ENCODE assay signal across 8 cellular contexts in genomic region chr10:26681895-26682294, GRCh38. TPM values are rescaled to one million over a fixed set of nuclear protein-coding genes. Genes with fewer than 3 reads are reported as not detected.
DNase-seq lines count a peak whose midpoint lies in the region; ATAC-seq, FAIRE-seq and TF ChIP-seq lines count a peak whose summit lies in the region.
"Not testable (repeated sequence)": the region's sequence is repeated elsewhere in the genome, so short reads cannot be mapped to it uniquely, and the experiment has no call there.

No MANE protein-coding gene starts in this region.

- H3K4me1 Mint-ChIP-seq in CD14-positive monocyte = peaks cover 26% of the 10 kb centered on the region
- peaks cover 23% of the 10 kb centered on the region for H3K4me1 Mint-ChIP-seq in stimulated activated naive CD8-positive, alpha-beta T cell treated with anti-CD3 and anti-CD28 coated beads, Interleukin-15, Interleukin-2, amounts not matched to agents 100 ng/mL and 50 ng/mL, for 24 hours (ENCODE audit: low read depth)

- H3K27me3 Mint-ChIP-seq in CD14-positive monocyte (ENCODE audit: low read depth in 3 of 3); stimulated activated naive CD8-positive, alpha-beta T cell treated with anti-CD3 and anti-CD28 coated beads, Interleukin-15, Interleukin-2, amounts not matched to agents 100 ng/mL and 50 ng/mL, for 24 hours: not testable (repeated sequence)

- not testable (repeated sequence) for H3K4me1 ChIP-seq in GM12878 (ENCODE audit: control insufficient read depth, insufficient read depth, low read length); fibroblast of lung (ENCODE audit: control insufficient read depth, extremely low read depth, insufficient read depth, low read length)

- H3K9ac ChIP-seq in GM12878 (ENCODE audit: control insufficient read depth, insufficient read depth, low read length); fibroblast of lung (ENCODE audit: insufficient read depth, low read length): not testable (repeated sequence)

- not testable (repeated sequence) for H3K36me3 Mint-ChIP-seq in CD14-positive monocyte; stimulated activated naive CD8-positive, alpha-beta T cell treated with anti-CD3 and anti-CD28 coated beads, Interleukin-15, Interleukin-2, amounts not matched to agents 100 ng/mL and 50 ng/mL, for 24 hours (ENCODE audit: low read depth)

- not testable (repeated sequence) for H3K27ac ChIP-seq in GM12878 (ENCODE audit: control insufficient read depth, insufficient read depth); fibroblast of lung (ENCODE audit: insufficient read depth, low read length)

- not testable (repeated sequence) for TF ChIP-seq EP300 in GM12878 (IDR thresholded peaks at IDR 0.05; ENCODE audit: borderline replicate concordance in 1 of 2, control insufficient read depth in 1 of 2, low read depth in 2 of 2, low read length in 2 of 2)

- FAIRE-seq in GM19239 (lab: Jason Lieb, UNC) (peak; percentile 78), GM12878 (lab: Jason Lieb, UNC) (peak; percentile 35)

- BruUV-seq in GM12878 (replicated peaks; lab: Mats Ljungman, UMichigan) = not testable (repeated sequence)

- TF ChIP-seq POLR2A in GM12878 (IDR thresholded peaks at IDR 0.05; ENCODE audit: low read depth, low read length) = not testable (repeated sequence)

- not testable (repeated sequence) for H3K9me3 Mint-ChIP-seq in CD14-positive monocyte; stimulated activated naive CD8-positive, alpha-beta T cell treated with anti-CD3 and anti-CD28 coated beads, Interleukin-15, Interleukin-2, amounts not matched to agents 100 ng/mL and 50 ng/mL, for 24 hours

- CTCF ChIA-PET in GM12878 (lab: Yijun Ruan, JAX) = interaction anchor here (1.4 to 3.2 kb wide), 3 partner anchors 15 to 200 kb away, joined by 4 to 15 read pairs (median 6); no protein-coding TSS in a partner anchor

- H4K20me1 ChIP-seq in GM12878 (ENCODE audit: control insufficient read depth, insufficient read depth); fibroblast of lung (ENCODE audit: control insufficient read depth, extremely low read depth, insufficient read depth, low read length): not testable (repeated sequence)

- not testable (repeated sequence) for H3K27me3 ChIP-seq in MG63; GM12878 (replicated peaks in 1 of 2; ENCODE audit: control insufficient read depth in 2 of 2, insufficient read depth in 2 of 2, low read length in 1 of 2); fibroblast of lung (ENCODE audit: control insufficient read depth, insufficient read depth, low read length)

- H3K4me2 ChIP-seq in GM12878 (ENCODE audit: control insufficient read depth, insufficient read depth); fibroblast of lung (ENCODE audit: extremely low read depth, insufficient read depth, low read length): not testable (repeated sequence)

- peak overlapping the region; percentile 10 to 86 (median 55) for H3K27ac Mint-ChIP-seq in CD14-positive monocyte
- peak overlapping the region; percentile 42 for H3K27ac Mint-ChIP-seq in stimulated activated naive CD8-positive, alpha-beta T cell treated with anti-CD3 and anti-CD28 coated beads, Interleukin-15, Interleukin-2, amounts not matched to agents 100 ng/mL and 50 ng/mL, for 24 hours

- WGBS in GM12878 (ENCODE audit: insufficient coverage, insufficient replicate concordance, low lambda C conversion rate, missing lambda C conversion rate) = 22% methylated on average over 3 of the region's 3 CpGs

- DNase-seq in CD14-positive monocyte (ENCODE audit: low spot score) (peak; percentile 54), MG63 (peak; percentile 79), fibroblast of lung (ENCODE audit: low read depth in 2 of 2) (peak; percentile 56 to 70)
- DNase-seq in GM19239 (ENCODE audit: insufficient read length, low spot score); GM12878 (ENCODE audit: low read depth, low spot score); left colon: not testable (repeated sequence)

- ATAC-seq in SK-N-SH treated with all-trans-retinoic acid at 6 μM for 48 hours (peak; percentile 91), left colon (peak; percentile 79)
- not testable (repeated sequence) for ATAC-seq in GM12878

- POLR2A ChIA-PET in GM12878 (lab: Charles Lee) = not testable (repeated sequence)

- peak overlapping the region in 1 of 2 donors; percentile 71 for H3K4me3 Mint-ChIP-seq in CD14-positive monocyte
- not testable (repeated sequence) for H3K4me3 Mint-ChIP-seq in stimulated activated naive CD8-positive, alpha-beta T cell treated with anti-CD3 and anti-CD28 coated beads, Interleukin-15, Interleukin-2, amounts not matched to agents 100 ng/mL and 50 ng/mL, for 24 hours

- in situ Hi-C loops in GM12878 (cut with MboI) = not testable (repeated sequence)

- SMC1A ChIA-PET in GM12878 (lab: Charles Lee; ENCODE audit: uncharacterized antibody, unreplicated experiment) = interaction anchor here (1.5 to 4.7 kb wide), 2 partner anchors 200 to 347 kb away, joined by 5 to 25 read pairs; no protein-coding TSS in a partner anchor

- H2AFZ ChIP-seq in GM12878 (ENCODE audit: control insufficient read depth, low read depth, low read length); fibroblast of lung (ENCODE audit: low read length): not testable (repeated sequence)

- RAD21 ChIA-PET in GM12878 (lab: Charles Lee; ENCODE audit: unreplicated experiment) = interaction anchor here (2.0 kb wide), 1 partner anchor 199 kb away, joined by 6 read pairs; no protein-coding TSS in a partner anchor

- not testable (repeated sequence) for TF ChIP-seq CTCF in CD14-positive monocyte (IDR thresholded peaks at IDR 0.05); GM12878 (IDR thresholded peaks at IDR 0.05 in 2 of 3, conservative IDR thresholded peaks at IDR 0.05 in 1 of 3; ENCODE audit: control insufficient read depth in 2 of 3, extremely low read depth in 1 of 3, insufficient read depth in 1 of 3, low read depth in 3 of 3, low read length in 3 of 3); fibroblast of lung (conservative IDR thresholded peaks at IDR 0.05 in 1 of 2, IDR thresholded peaks at IDR 0.05 in 1 of 2; ENCODE audit: low read depth in 1 of 2, low read length in 2 of 2)

- not testable (repeated sequence) for H3K9me3 ChIP-seq in MG63; GM12878 (replicated peaks; ENCODE audit: control insufficient read depth, insufficient read depth, low read length); fibroblast of lung (ENCODE audit: control insufficient read depth, insufficient read depth, low read depth, low read length)

- not testable (repeated sequence) for H3K36me3 ChIP-seq in MG63; GM12878 (ENCODE audit: control insufficient read depth in 2 of 2, insufficient read depth in 2 of 2, low read length in 1 of 2); fibroblast of lung (ENCODE audit: control insufficient read depth, insufficient read depth, low read length)

- not testable (repeated sequence) for TF ChIP-seq RAD21 in GM12878 (IDR thresholded peaks at IDR 0.05; ENCODE audit: insufficient read depth, low read depth, low read length)

- not testable (repeated sequence) for H3K4me3 ChIP-seq in MG63; GM12878; fibroblast of lung (replicated peaks in 1 of 4; ENCODE audit: control extremely low read depth in 1 of 4, insufficient read depth in 1 of 4, low read depth in 3 of 4, low read length in 4 of 4)

- intact Hi-C loops in CD14-positive monocyte (cut with micrococcal nuclease); GM12878 (cut with micrococcal nuclease; ENCODE audit: unreplicated experiment); left colon (cut with DNase I, micrococcal nuclease): not testable (repeated sequence)

- not testable (repeated sequence) for H3K79me2 ChIP-seq in GM12878 (ENCODE audit: control insufficient read depth, insufficient read depth, low read length); fibroblast of lung (ENCODE audit: control insufficient read depth, insufficient read depth, low read length)

RNA-seq across cellular contexts. Expression of gene PDSS1, which starts 15.6 kb away (rescaled TPM):
- polyA plus RNA-seq in CD14-positive monocyte (10 to 100 TPM; 12.6 to 13.1 TPM), GM12878 (2011; rRNA removed) (46.4 and 47.9 TPM in 2 replicates), GM12878 (2014; fragmentation: Illumina TruSeq; extraction: Trizol) (38.2 and 50.6 TPM in 2 replicates), GM12878 (2014; fragmentation: Nextera tagmentation; extraction: Ambion mirVana) (10 to 100 TPM; 12.2 to 23.5 TPM), GM12878 (2014; rRNA removed) (40.0 and 45.9 TPM in 2 replicates), GM12878 (2016; fragmentation: Nextera tagmentation; extraction: Ambion mirVana) (10 to 100 TPM; 41.0 to 48.2 TPM), fibroblast of lung (11.1 and 16.5 TPM in 2 replicates)
- 15.0 and 18.1 TPM in 2 replicates for total RNA-seq in MG63 (2014; rRNA removed; shearing (Covaris generic); ENCODE audit: low replicate concordance)
- 35.8 and 37.0 TPM in 2 replicates for total RNA-seq in GM12878 (2013; cell fraction: nucleolus; rRNA removed)
- total RNA-seq in GM12878 (2014; rRNA removed) (33.6 and 38.2 TPM in 2 replicates), GM12878 (2014; rRNA removed; fragmentation: Illumina TruSeq; extraction: Trizol) (26.6 and 30.1 TPM in 2 replicates), GM12878 (2021) (23.9 and 25.4 TPM in 2 replicates), fibroblast of lung (1.8 and 3.1 TPM in 2 replicates), left colon (10 to 100 TPM; 20.3 to 34.3 TPM)
- polyA plus RNA-seq in GM12878 (2011; ENCODE audit: low read depth) = 11.2 TPM
- 29.2 and 30.5 TPM in 2 replicates for polyA plus RNA-seq in GM12878 (2011; cell fraction: cytosol; rRNA removed)
- polyA plus RNA-seq in GM12878 (2011; cell fraction: nucleus; rRNA removed) = 47.3 and 62.4 TPM in 2 replicates
- 9.5 and 10.3 TPM in 2 replicates for polyA plus RNA-seq in GM12878 (2012)
- polyA minus RNA-seq in GM12878 (2011; rRNA and poly(A)+ RNA removed) = 34.1 and 36.5 TPM in 2 replicates
- polyA minus RNA-seq in GM12878 (2011; cell fraction: cytosol; rRNA and poly(A)+ RNA removed) = 9.5 and 10.4 TPM in 2 replicates
- 18.0 and 26.7 TPM in 2 replicates for polyA minus RNA-seq in GM12878 (2011; cell fraction: nucleus; rRNA and poly(A)+ RNA removed)
- polyA plus RNA-seq in fibroblast of lung (2012) = 4.2 and 6.5 TPM in 2 replicates
- polyA minus RNA-seq in fibroblast of lung (ENCODE audit: low replicate concordance) = 5.0 and 28.3 TPM in 2 replicates
